In the genomic region with DNA sequence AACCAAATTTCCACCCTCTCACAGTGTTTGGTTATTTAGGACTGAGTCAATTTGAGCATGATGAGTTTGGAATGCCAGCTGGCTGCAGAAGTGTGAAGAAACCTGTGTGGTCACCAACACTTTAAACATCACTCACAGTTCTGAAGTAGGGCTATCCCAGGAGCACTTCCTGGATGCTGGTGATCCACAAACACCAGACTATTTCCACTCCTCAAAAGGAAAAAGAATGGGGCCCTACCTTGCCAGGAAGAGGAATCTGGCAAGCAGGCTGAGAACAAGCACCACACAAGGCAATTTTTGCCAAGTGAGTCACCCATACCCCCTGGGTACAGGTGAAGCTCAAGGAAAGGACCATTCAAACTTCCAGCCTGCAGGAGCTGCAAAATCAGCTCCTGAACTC, we compare ENCODE assay signal across 11 cellular contexts.
DNase-seq lines count a peak whose midpoint lies in the region; TF ChIP-seq lines count a peak whose summit lies in the region.
"Had no signal": no experiment of that assay in that cellular context is flagged by ENCODE, and none has a peak within 500 bp of the region (broad histone marks: within the 10 kb centered on the region; RNA-seq: fewer than 3 reads in every experiment).

No MANE protein-coding gene starts in this region.

- CTCF ChIA-PET in MCF 10A (lab: Yijun Ruan, JAX) = no interaction called here

- peaks cover 9% of the 10 kb centered on the region; the same call in 1 of the 2 replicates for H3F3A ChIP-seq in MM.1S (ENCODE audit: insufficient read depth, low read length)

- H3K27ac ChIP-seq in MM.1S (ENCODE audit: low read length) (no peak overlapping the region), trophoblast cell (ENCODE audit: low read depth, low read length) (no peak overlapping the region)

- H3K4me2 ChIP-seq in MM.1S (ENCODE audit: low read depth, low read length) = peak overlapping the region; percentile 12; the same call in 1 of the 2 replicates
- no peak overlapping the region for H3K4me2 ChIP-seq in trophoblast cell (ENCODE audit: low read length)

- DNase-seq in NOMO-1 treated with DMSO at 0.1 percent for 48 hours (lab: John Stamatoyannopoulos, UW; ENCODE audit: unreplicated experiment) (peak; percentile 27), NOMO-1 treated with dmso at 0.1 percent for 144 hours (lab: John Stamatoyannopoulos, UW; ENCODE audit: unreplicated experiment) (no peak), MM.1S (no peak), MCF 10A (ENCODE audit: unreplicated experiment) (peak; percentile 93), trophoblast cell (peak; percentile 75 to 80), GM19240 (ENCODE audit: insufficient read length, low spot score) (no peak), occipital lobe (lab: John Stamatoyannopoulos, UW) (no peak)
- DNase-seq in activated CD4-positive, CD25-positive, alpha-beta regulatory T cell (lab: John Stamatoyannopoulos, UW) = no peak
- DNase-seq: midbrain; NCI-H2029; stimulated activated CD4-positive, alpha-beta T cell treated with anti-CD3 and anti-CD28 coated beads, Interleukin-2, amount 100 ng/mL, for 48 hours had no signal

- H2AFZ ChIP-seq in MM.1S (ENCODE audit: low read length) (no peak overlapping the region), trophoblast cell (ENCODE audit: insufficient read depth, low read length, poor library complexity) (no peak overlapping the region)

- POLR2A ChIA-PET in MCF 10A (lab: Yijun Ruan, JAX) = interaction anchor here (1.0 to 1.3 kb wide), 2 partner anchors 16 to 26 kb away, joined by 3 to 4 read pairs; no protein-coding TSS in a partner anchor

- no peaks in the 10 kb centered on the region for H3K36me3 Mint-ChIP-seq in MCF 10A (ENCODE audit: insufficient read depth, unreplicated experiment)

- BruUV-seq in MCF 10A (replicated peaks; lab: Mats Ljungman, UMichigan) = no TSS peak

- H3K4me1 Mint-ChIP-seq in MCF 10A (ENCODE audit: insufficient read depth, unreplicated experiment) = peaks cover 26% of the 10 kb centered on the region

- intact Hi-C loops in MCF 10A (cut with micrococcal nuclease) = loop anchor here (2.0 to 10.0 kb wide), 3 partner anchors 25 to 671 kb away; no protein-coding TSS in a partner anchor

- H2BK120ac ChIP-seq in trophoblast cell (ENCODE audit: insufficient read depth, low read length, poor library complexity) = no peak overlapping the region

- H4K8ac ChIP-seq in trophoblast cell (ENCODE audit: low read depth, low read length) = no peak overlapping the region

- H3K4me3 ChIP-seq in MM.1S (ENCODE audit: low read length) = no peak overlapping the region
- no peak overlapping the region for H3K4me3 ChIP-seq in trophoblast cell (ENCODE audit: low read depth, low read length)

- no peak overlapping the region for H4K91ac ChIP-seq in trophoblast cell (ENCODE audit: low read depth, low read length)

- H3K4me1 ChIP-seq in MM.1S (ENCODE audit: low read length) (peaks cover 31% of the 10 kb centered on the region), trophoblast cell (ENCODE audit: control insufficient read depth in 1 of 2, insufficient read depth in 2 of 2, low read length in 2 of 2) (peaks cover 8 to 10% of the 10 kb centered on the region in 2 experiments)

- H3K27me3 ChIP-seq in MM.1S (replicated peaks; ENCODE audit: insufficient read depth, low read length) (no peaks in the 10 kb centered on the region), trophoblast cell (ENCODE audit: insufficient read depth, low read length) (no peaks in the 10 kb centered on the region)

- H4K12ac ChIP-seq in trophoblast cell (ENCODE audit: low read depth, low read length) = no peak overlapping the region

- no peak overlapping the region for H3K14ac ChIP-seq in trophoblast cell (ENCODE audit: low read length)

- H3K9ac ChIP-seq in MM.1S (ENCODE audit: low read length) = no peak overlapping the region
- H3K9ac ChIP-seq in trophoblast cell (ENCODE audit: low read length) = no peak overlapping the region

- no peak overlapping the region for H3K18ac ChIP-seq in trophoblast cell (ENCODE audit: low read length)

- H3K9me2 ChIP-seq in MM.1S (replicated peaks; ENCODE audit: insufficient read depth, low read length) = no peaks in the 10 kb centered on the region

- H4K20me1 ChIP-seq in MM.1S (ENCODE audit: insufficient read depth, low read length) = no peaks in the 10 kb centered on the region

- H3K9me3 ChIP-seq in MM.1S (replicated peaks; ENCODE audit: insufficient read depth, low read length) (no peaks in the 10 kb centered on the region), trophoblast cell (ENCODE audit: insufficient read depth, low read depth, low read length) (no peaks in the 10 kb centered on the region)

- H2BK12ac ChIP-seq in trophoblast cell (ENCODE audit: low read length) = peak overlapping the region; percentile 30

- no peak overlapping the region for H3K4ac ChIP-seq in trophoblast cell (ENCODE audit: low read depth, low read length)

- H3K27ac Mint-ChIP-seq in MCF 10A (ENCODE audit: low read depth, unreplicated experiment) = no peak overlapping the region

- H2BK5ac ChIP-seq in trophoblast cell (ENCODE audit: low read depth, low read length, poor library complexity) = no peak overlapping the region

- H3K9me3 Mint-ChIP-seq in MCF 10A (ENCODE audit: unreplicated experiment) = no peaks in the 10 kb centered on the region

- H3K36me3 ChIP-seq in MM.1S (replicated peaks; ENCODE audit: insufficient read depth, low read length) = no peaks in the 10 kb centered on the region
- H3K36me3 ChIP-seq in trophoblast cell (ENCODE audit: control insufficient read depth in 1 of 2, insufficient read depth in 2 of 2, low read length in 2 of 2) = no peaks in the 10 kb centered on the region

- H2AK5ac ChIP-seq in trophoblast cell (ENCODE audit: low read length) = no peak overlapping the region

- H3K79me1 ChIP-seq in trophoblast cell (ENCODE audit: low read length) = no peaks in the 10 kb centered on the region

- H3K79me2 ChIP-seq in MM.1S (ENCODE audit: low read length) (no peaks in the 10 kb centered on the region), trophoblast cell (ENCODE audit: control insufficient read depth, insufficient read depth, low read length, poor library complexity) (no peaks in the 10 kb centered on the region)

- TF ChIP-seq CTCF in MM.1S (IDR thresholded peaks at IDR 0.05; ENCODE audit: low read length) = no peak
- no peak for TF ChIP-seq CTCF in MCF 10A (IDR thresholded peaks at IDR 0.05; ENCODE audit: unreplicated experiment)

- H3K23ac ChIP-seq in trophoblast cell (ENCODE audit: low read length) = no peak overlapping the region

- H3K4me3 Mint-ChIP-seq in MCF 10A (ENCODE audit: unreplicated experiment) = no peak overlapping the region

- no peaks in the 10 kb centered on the region for H3K27me3 Mint-ChIP-seq in MCF 10A (ENCODE audit: insufficient read depth, unreplicated experiment)

Comparison
In these comparisons a context has a peak if more than half of its experiments do, and no peak if none do; other contexts are left out.
1. DNase-seq: peak in NOMO-1 treated with DMSO at 0.1 percent for 48 hours (single experiment), MCF 10A (single experiment) and trophoblast cell (2 of 2); none in NOMO-1 treated with dmso at 0.1 percent for 144 hours (single experiment), MM.1S (single experiment), GM19240 (single experiment), occipital lobe (single experiment) and activated CD4-positive, CD25-positive, alpha-beta regulatory T cell (0 of 4).